25 cellular contexts compared by ENCODE assay signal in genomic region chr2:29096969-29097368, GRCh38. TPM values are rescaled to one million over a fixed set of nuclear protein-coding genes. Genes with fewer than 3 reads are reported as not detected.
"Had no signal": no experiment of that assay in that cellular context is flagged by ENCODE, and none has a peak within 500 bp of the region (broad histone marks: within the 10 kb centered on the region; RNA-seq: fewer than 3 reads in every experiment).

No MANE protein-coding gene starts in this region.

- H3K4me3 ChIP-seq: MG63, PC-9, Peyer's patch, SJSA1, SK-N-MC had no signal

- H2AFZ ChIP-seq: PC-9 had no signal

- DNase-seq: KBM-7, MG63, MV-4-11, NCI-H1048, NCI-H1105, NCI-H1436 treated with DMSO at 0.1 percent for 48 hours, NCI-H1694, NCI-H187 treated with DMSO at 0.1 percent for 48 hours, NCI-H2081, NCI-H2107, NCI-H226, NCI-H446, NCI-H510A, NCI-H524 treated with DMSO at 0.1 percent for 48 hours, NCI-H774, OCI-M1, Peyer's patch, SIG-M5 had no signal

- H3K4me2 ChIP-seq: PC-9 had no signal

- H3K9me3 ChIP-seq: MG63, Peyer's patch, SJSA1 had no signal

- H3K27ac ChIP-seq: HL-60, PC-9, Peyer's patch, SJSA1, SK-N-MC had no signal

- H3K36me3 ChIP-seq: MG63, Peyer's patch, SJSA1 had no signal

- H3K27me3 ChIP-seq: MG63, Peyer's patch, SJSA1 had no signal

- ATAC-seq: Right ventricle myocardium inferior had no signal

- H3K4me1 ChIP-seq: Peyer's patch, SJSA1 had no signal

RNA-seq across cellular contexts. Expression of gene PCARE, which starts 22.6 kb away (rescaled TPM):
- total RNA-seq: LHCN-M2, PC-9, Peyer's patch, RPMI7951, SJSA1 had no signal
